In the genomic region with DNA sequence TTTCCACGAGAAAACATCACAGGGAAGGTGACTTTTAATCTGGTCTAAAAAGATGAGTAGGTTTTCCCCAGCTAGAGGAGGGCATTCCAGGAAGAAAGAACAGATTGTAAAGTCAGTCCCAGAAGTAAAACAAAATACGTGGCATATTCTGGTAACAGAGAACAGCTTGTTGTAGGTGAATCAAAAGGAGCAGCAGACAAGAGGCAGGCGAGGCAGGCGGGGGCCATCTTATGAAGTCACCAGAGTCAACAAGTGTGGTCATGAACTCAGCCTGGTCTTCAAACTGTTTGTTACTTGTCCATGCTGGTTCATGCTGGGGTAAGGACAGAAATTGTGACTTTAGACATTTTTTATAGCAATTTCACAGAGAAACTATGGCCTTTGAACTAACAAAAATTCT, we compare ENCODE assay signal across 1 cellular context.
TF ChIP-seq lines count a peak whose summit lies in the region.

No MANE protein-coding gene starts in this region.

TF ChIP-seq in K562, 482 proteins besides CTCF, POLR2A, EP300 and RAD21:
- TF ChIP-seq PTTG1 (tag; IDR thresholded peaks at IDR 0.05; ENCODE audit: low read depth) (0 out of 2 replicates have a peak, but pooled peaks have one; percentile 23), RCOR1 (IDR thresholded peaks at IDR 0.05; ENCODE audit: borderline replicate concordance in 1 of 2, low read depth in 2 of 2, low read length in 2 of 2) (no peak), THAP12 (CRISPR knock-in tag; IDR thresholded peaks at IDR 0.05) (no peak), PURB (CRISPR knock-in tag; IDR thresholded peaks at IDR 0.05; ENCODE audit: low read depth) (no peak), NR0B1 (IDR thresholded peaks at IDR 0.05; ENCODE audit: partially characterized antibody) (no peak), SIN3B (IDR thresholded peaks at IDR 0.05; ENCODE audit: low read depth) (no peak), ZNF780A (CRISPR knock-in tag; IDR thresholded peaks at IDR 0.05) (no peak), FOXA3 (CRISPR knock-in tag; conservative IDR thresholded peaks at IDR 0.05 in 1 of 2, IDR thresholded peaks at IDR 0.05 in 1 of 2) (0 out of 4 replicates have a peak, but pooled peaks of 1 of the 2 experiments have one; percentile 6), ZNF717 (CRISPR knock-in tag; IDR thresholded peaks at IDR 0.05) (no peak), ZNF354B (CRISPR knock-in tag; IDR thresholded peaks at IDR 0.05) (no peak), UBTF (IDR thresholded peaks at IDR 0.05; ENCODE audit: borderline replicate concordance in 1 of 2, low read depth in 2 of 2, low read length in 2 of 2) (no peak), SAFB2 (IDR thresholded peaks at IDR 0.05; ENCODE audit: borderline replicate concordance, low read depth, low read length, severe bottlenecking) (no peak), MYBL2 (IDR thresholded peaks at IDR 0.05; ENCODE audit: low read depth) (no peak), MYBL2 (CRISPR knock-in tag; IDR thresholded peaks at IDR 0.05; ENCODE audit: borderline replicate concordance) (no peak), U2AF2 (optimal IDR thresholded peaks at IDR 0.05; ENCODE audit: low read depth, low read length) (no peak)
- TF ChIP-seq, protein P1, sequence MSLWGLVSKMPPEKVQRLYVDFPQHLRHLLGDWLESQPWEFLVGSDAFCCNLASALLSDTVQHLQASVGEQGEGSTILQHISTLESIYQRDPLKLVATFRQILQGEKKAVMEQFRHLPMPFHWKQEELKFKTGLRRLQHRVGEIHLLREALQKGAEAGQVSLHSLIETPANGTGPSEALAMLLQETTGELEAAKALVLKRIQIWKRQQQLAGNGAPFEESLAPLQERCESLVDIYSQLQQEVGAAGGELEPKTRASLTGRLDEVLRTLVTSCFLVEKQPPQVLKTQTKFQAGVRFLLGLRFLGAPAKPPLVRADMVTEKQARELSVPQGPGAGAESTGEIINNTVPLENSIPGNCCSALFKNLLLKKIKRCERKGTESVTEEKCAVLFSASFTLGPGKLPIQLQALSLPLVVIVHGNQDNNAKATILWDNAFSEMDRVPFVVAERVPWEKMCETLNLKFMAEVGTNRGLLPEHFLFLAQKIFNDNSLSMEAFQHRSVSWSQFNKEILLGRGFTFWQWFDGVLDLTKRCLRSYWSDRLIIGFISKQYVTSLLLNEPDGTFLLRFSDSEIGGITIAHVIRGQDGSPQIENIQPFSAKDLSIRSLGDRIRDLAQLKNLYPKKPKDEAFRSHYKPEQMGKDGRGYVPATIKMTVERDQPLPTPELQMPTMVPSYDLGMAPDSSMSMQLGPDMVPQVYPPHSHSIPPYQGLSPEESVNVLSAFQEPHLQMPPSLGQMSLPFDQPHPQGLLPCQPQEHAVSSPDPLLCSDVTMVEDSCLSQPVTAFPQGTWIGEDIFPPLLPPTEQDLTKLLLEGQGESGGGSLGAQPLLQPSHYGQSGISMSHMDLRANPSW (CRISPR knock-in tag; IDR thresholded peaks at IDR 0.05) = no peak
- TF ChIP-seq, protein P2, sequence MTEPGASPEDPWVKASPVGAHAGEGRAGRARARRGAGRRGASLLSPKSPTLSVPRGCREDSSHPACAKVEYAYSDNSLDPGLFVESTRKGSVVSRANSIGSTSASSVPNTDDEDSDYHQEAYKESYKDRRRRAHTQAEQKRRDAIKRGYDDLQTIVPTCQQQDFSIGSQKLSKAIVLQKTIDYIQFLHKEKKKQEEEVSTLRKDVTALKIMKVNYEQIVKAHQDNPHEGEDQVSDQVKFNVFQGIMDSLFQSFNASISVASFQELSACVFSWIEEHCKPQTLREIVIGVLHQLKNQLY (CRISPR knock-in tag; conservative IDR thresholded peaks at IDR 0.05) = no peak
TF ChIP-seq in K562: peak in this region for 2.
